In genomic region chr4:58453956-58454355, GRCh38 we compare ENCODE assay signal across 20 cellular contexts.
A peak's percentile ranks its signal among the peaks of the same experiment; 100 is the strongest.
DNase-seq lines count a peak whose midpoint lies in the region; ATAC-seq, FAIRE-seq and TF ChIP-seq lines count a peak whose summit lies in the region.
"Had no signal": no experiment of that assay in that cellular context is flagged by ENCODE, and none has a peak within 500 bp of the region (broad histone marks: within the 10 kb centered on the region; RNA-seq: fewer than 3 reads in every experiment).

No MANE protein-coding gene starts in this region.

- no peak for TF ChIP-seq POLR2A in testis (IDR thresholded peaks at IDR 0.05)

- 86% methylated on average over 6 of the region's 6 CpGs for WGBS in testis, 2 donors

- no peak for TF ChIP-seq CTCF in testis (IDR thresholded peaks at IDR 0.05)

- no peak overlapping the region for H3K27ac ChIP-seq in testis
- H3K27ac ChIP-seq: sigmoid colon had no signal

- no peak for FAIRE-seq in GM19239 (lab: Jason Lieb, UNC)

- H3K27me3 ChIP-seq in H7 (ENCODE audit: control insufficient read depth, insufficient read depth, low read length), result no peaks in the 10 kb centered on the region
- no peaks in the 10 kb centered on the region for H3K27me3 ChIP-seq in testis
- H3K27me3 ChIP-seq: sigmoid colon had no signal

- H3K36me3 ChIP-seq in H7 (replicated peaks; ENCODE audit: control insufficient read depth, insufficient read depth, low read length), result no peaks in the 10 kb centered on the region
- H3K36me3 ChIP-seq in testis (ENCODE audit: low read depth, missing control alignments), result no peaks in the 10 kb centered on the region
- H3K36me3 ChIP-seq: sigmoid colon had no signal

- no peaks in the 10 kb centered on the region for H3K9me3 ChIP-seq in testis
- H3K9me3 ChIP-seq: sigmoid colon had no signal

- peak; percentile 82 for ATAC-seq in GM18870 (IDR thresholded peaks at IDR 0.05; ENCODE audit: unreplicated experiment)
- ATAC-seq in GM21528 (IDR thresholded peaks at IDR 0.05; ENCODE audit: low FRiP score, unreplicated experiment), result peak; percentile 58
- peak; percentile 90 for ATAC-seq in HG03097 (IDR thresholded peaks at IDR 0.05; ENCODE audit: low FRiP score, unreplicated experiment)
- ATAC-seq: effector memory CD8-positive, alpha-beta T cell had no signal

- intact Hi-C loops in testis (cut with DNase I; ENCODE audit: low total_unique reads), result no loop called here

- H3K4me1 ChIP-seq in testis, result no peaks in the 10 kb centered on the region
- H3K4me1 ChIP-seq: sigmoid colon had no signal

- no peak overlapping the region for H3K4me3 ChIP-seq in H7 (ENCODE audit: insufficient read depth, low read depth, low read length)
- no peak overlapping the region for H3K4me3 ChIP-seq in testis
- H3K4me3 ChIP-seq: sigmoid colon had no signal

- peak; percentile 14 for DNase-seq in SHP77 treated with DMSO at 0.1 percent for 48 hours (lab: John Stamatoyannopoulos, UW)
- DNase-seq in GM19239 (ENCODE audit: insufficient read length, low spot score), result no peak
- no peak for DNase-seq in ecto neural progenitor cell (ENCODE audit: low spot score)
- DNase-seq in H7, result no peak
- DNase-seq in testis, result no peak
- DNase-seq: activated CD4-positive, alpha-beta T cell treated with anti-CD3 and anti-CD28 coated beads for 1 hour; activated effector memory CD4-positive, alpha-beta T cell treated with Interleukin-2 at 50 U/mL for 16 hours; caudate nucleus; effector memory CD8-positive, alpha-beta T cell; head of caudate nucleus; KG1; NCI-H2081 treated with DMSO at 0.1 percent for 48 hours; NCI-H526 treated with DMSO at 0.1 percent for 48 hours; OCI-M1; sigmoid colon; stimulated activated CD4-positive, alpha-beta T cell treated with anti-CD3 and anti-CD28 coated beads, Interleukin-1b, Interleukin-23, amount 100 ng/mL, for 48 hours; T1000 had no signal
